ENCODE assay signal across 8 cellular contexts in the genomic region with DNA sequence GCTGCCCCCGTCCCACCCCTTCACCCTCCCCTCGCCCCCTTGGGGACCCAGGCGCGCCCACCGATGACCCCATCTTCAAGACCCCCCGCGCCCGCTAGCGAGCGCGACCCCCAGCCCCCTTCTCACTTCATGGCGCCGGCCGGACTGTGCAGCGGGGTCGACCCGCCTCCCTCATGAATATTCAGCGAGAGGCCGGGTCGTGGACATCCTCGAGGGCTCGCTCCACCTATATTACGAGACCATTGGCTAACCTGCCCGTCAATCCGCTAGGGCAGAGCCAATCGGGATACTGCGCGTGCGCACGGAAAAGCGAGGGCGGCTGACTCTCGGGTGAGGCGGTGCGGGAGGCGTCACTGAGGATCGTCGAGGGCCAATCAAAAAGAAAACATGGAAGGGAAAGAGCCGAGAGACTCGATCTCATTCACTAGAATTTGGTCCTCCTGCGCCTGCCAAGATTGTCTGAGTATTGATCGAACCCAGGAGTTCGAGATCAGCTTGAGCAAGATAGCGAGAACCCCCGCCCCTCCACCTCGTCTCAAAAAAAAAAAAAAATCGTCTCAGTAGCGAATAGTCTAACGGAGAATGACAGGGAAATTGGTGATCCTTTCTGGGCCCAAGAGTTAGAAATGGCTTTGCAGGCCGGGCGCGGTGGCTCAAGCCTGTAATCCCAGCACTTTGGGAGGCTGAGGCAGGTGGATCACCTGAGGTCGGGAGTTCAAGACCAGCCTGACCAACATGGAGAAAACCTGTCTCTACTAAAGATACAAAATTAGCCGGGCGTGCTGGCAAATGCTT. TPM values are rescaled to one million over a fixed set of nuclear protein-coding genes. Genes with fewer than 3 reads are reported as not detected.
A peak's percentile ranks its signal among the peaks of the same experiment; 100 is the strongest.
DNase-seq lines count a peak whose midpoint lies in the region; ATAC-seq and TF ChIP-seq lines count a peak whose summit lies in the region.

A gene (minus strand): TSS at position 164 of the 795 bp plus-strand sequence. CDS start 33 bp downstream, at position 131.

- H3K4me1 ChIP-seq in left ventricle myocardium inferior (peaks cover 24% of the 10 kb centered on the region), urinary bladder (ENCODE audit: insufficient read depth) (no peaks in the 10 kb centered on the region)

- H3K4me3 Mint-ChIP-seq in T-helper 1 cell treated with Interleukin-12 subunit alpha and Interleukin-12 subunit beta and Interleukin-4 antibody, amounts not matched to agents 30 μg/mL and 1 μg/mL, for 36 hours = peak within 1 kb of the TSS; percentile 88
- peak within 1 kb of the TSS; percentile 86 for H3K4me3 Mint-ChIP-seq in progenitor cell of endocrine pancreas (ENCODE audit: low read depth)

- peak within 1 kb of the TSS; percentile 99 for H3K27ac Mint-ChIP-seq in T-helper 1 cell treated with Interleukin-12 subunit alpha and Interleukin-12 subunit beta and Interleukin-4 antibody, amounts not matched to agents 30 μg/mL and 1 μg/mL, for 36 hours
- peak within 1 kb of the TSS; percentile 99 for H3K27ac Mint-ChIP-seq in progenitor cell of endocrine pancreas

- H3K36me3 Mint-ChIP-seq in T-helper 1 cell treated with Interleukin-12 subunit alpha and Interleukin-12 subunit beta and Interleukin-4 antibody, amounts not matched to agents 30 μg/mL and 1 μg/mL, for 36 hours (ENCODE audit: low read depth) = no peaks in the 10 kb centered on the region
- peaks cover 2% of the 10 kb centered on the region for H3K36me3 Mint-ChIP-seq in progenitor cell of endocrine pancreas (ENCODE audit: insufficient read depth)

- H3K27ac ChIP-seq in left ventricle myocardium inferior (replicated peaks) = peak within 1 kb of the TSS; percentile 87
- H3K27ac ChIP-seq in urinary bladder (ENCODE audit: low read depth) = no peak within 1 kb of the TSS

- peaks cover 10% of the 10 kb centered on the region for H3K4me1 Mint-ChIP-seq in T-helper 1 cell treated with Interleukin-12 subunit alpha and Interleukin-12 subunit beta and Interleukin-4 antibody, amounts not matched to agents 30 μg/mL and 1 μg/mL, for 36 hours (ENCODE audit: low read depth)
- peaks cover 6% of the 10 kb centered on the region for H3K4me1 Mint-ChIP-seq in progenitor cell of endocrine pancreas (ENCODE audit: low read depth)

- H3K9me3 ChIP-seq in left ventricle myocardium inferior (replicated peaks) = no peaks in the 10 kb centered on the region

- H3K27me3 ChIP-seq in left ventricle myocardium inferior (ENCODE audit: low read depth) = no peaks in the 10 kb centered on the region

- in situ Hi-C loops in GM13976 (cut with MboI; ENCODE audit: low sequenced_read_pairs, unreplicated experiment) = no loop called here

- 3% methylated on average over 55 of the region's 55 CpGs for WGBS in urinary bladder

- intact Hi-C loops in left ventricle myocardium inferior (cut with micrococcal nuclease) = no loop called here

- ATAC-seq in HG02870 (IDR thresholded peaks at IDR 0.05; ENCODE audit: unreplicated experiment) = peak; percentile 93

- peak; percentile 100 for DNase-seq in GM13976 (ENCODE audit: low spot score)
- DNase-seq in NCI-H1694 (lab: John Stamatoyannopoulos, UW) = peak; percentile 97
- peak; percentile 88 to 100 (median 98) for DNase-seq in amygdala (lab: John Stamatoyannopoulos, UW)
- DNase-seq in left ventricle myocardium inferior = peak; percentile 99
- peak; percentile 100 for DNase-seq in progenitor cell of endocrine pancreas (ENCODE audit: low spot score, unreplicated experiment)

- H3K9me3 Mint-ChIP-seq in T-helper 1 cell treated with Interleukin-12 subunit alpha and Interleukin-12 subunit beta and Interleukin-4 antibody, amounts not matched to agents 30 μg/mL and 1 μg/mL, for 36 hours = no peaks in the 10 kb centered on the region
- no peaks in the 10 kb centered on the region for H3K9me3 Mint-ChIP-seq in progenitor cell of endocrine pancreas (ENCODE audit: low read depth)

- no peaks in the 10 kb centered on the region for H3K36me3 ChIP-seq in left ventricle myocardium inferior
- no peaks in the 10 kb centered on the region for H3K36me3 ChIP-seq in urinary bladder (ENCODE audit: insufficient read depth)

- TF ChIP-seq CTCF in GM13976 (IDR thresholded peaks at IDR 0.05; ENCODE audit: borderline replicate concordance, control extremely low read depth, extremely low read depth, insufficient read depth, missing control alignments) = no peak
- TF ChIP-seq CTCF in left ventricle myocardium inferior (IDR thresholded peaks at IDR 0.05; ENCODE audit: borderline replicate concordance) = no peak
- no peak for TF ChIP-seq CTCF in progenitor cell of endocrine pancreas (IDR thresholded peaks at IDR 0.05; ENCODE audit: unreplicated experiment)

- peak within 1 kb of the TSS; percentile 98 for H3K4me3 ChIP-seq in left ventricle myocardium inferior
- peak within 1 kb of the TSS; percentile 82 for H3K4me3 ChIP-seq in urinary bladder (ENCODE audit: low read depth, low read length)

- peaks cover 3% of the 10 kb centered on the region for H3K27me3 Mint-ChIP-seq in T-helper 1 cell treated with Interleukin-12 subunit alpha and Interleukin-12 subunit beta and Interleukin-4 antibody, amounts not matched to agents 30 μg/mL and 1 μg/mL, for 36 hours (ENCODE audit: low read depth)
- H3K27me3 Mint-ChIP-seq in progenitor cell of endocrine pancreas = no peaks in the 10 kb centered on the region

RNA-seq across cellular contexts. Expression of the gene that starts here (rescaled TPM):
- total RNA-seq in left ventricle myocardium inferior (11.4 TPM), progenitor cell of endocrine pancreas (60.5 and 63.8 TPM in 2 replicates), urinary bladder (8.6 TPM)
- polyA plus RNA-seq in urinary bladder = 17.5 TPM
